In genomic region chr9:36902063-36902735, GRCh38 we compare ENCODE assay signal across 26 cellular contexts.
A peak's percentile ranks its signal among the peaks of the same experiment; 100 is the strongest.
DNase-seq lines count a peak whose midpoint lies in the region; ATAC-seq and TF ChIP-seq lines count a peak whose summit lies in the region.
"Had no signal": no experiment of that assay in that cellular context is flagged by ENCODE, and none has a peak within 500 bp of the region (broad histone marks: within the 10 kb centered on the region; RNA-seq: fewer than 3 reads in every experiment).

No MANE protein-coding gene starts in this region.

- WGBS in stomach, 5 donors = 61 to 79% (median 75%) methylated on average over 9 of the region's 9 CpGs

- peaks cover 77% of the 10 kb centered on the region for H4K20me1 ChIP-seq in OCI-LY3 (ENCODE audit: insufficient read depth, low read length)

- no peaks in the 10 kb centered on the region for H3K36me3 Mint-ChIP-seq in activated CD8-positive, alpha-beta memory T cell treated with anti-CD3 and anti-CD28 coated beads, Interleukin-2, amount 10 ng/mL, durations not matched to agents 7 days and 5 days

- H3K9me3 Mint-ChIP-seq in activated CD8-positive, alpha-beta memory T cell treated with anti-CD3 and anti-CD28 coated beads, Interleukin-2, amount 10 ng/mL, durations not matched to agents 7 days and 5 days (ENCODE audit: low read depth) = no peaks in the 10 kb centered on the region
- H3K9me3 Mint-ChIP-seq: HFFc6 had no signal

- H3K9me3 ChIP-seq in OCI-LY3 (ENCODE audit: insufficient read depth, low read length) (no peaks in the 10 kb centered on the region), breast epithelium (no peaks in the 10 kb centered on the region), stomach (no peaks in the 10 kb centered on the region)
- H3K9me3 ChIP-seq: SJCRH30 had no signal

- H3K4me1 Mint-ChIP-seq in activated CD8-positive, alpha-beta memory T cell treated with anti-CD3 and anti-CD28 coated beads, Interleukin-2, amount 10 ng/mL, durations not matched to agents 7 days and 5 days = peaks cover 16% of the 10 kb centered on the region

- H3K4me3 Mint-ChIP-seq in activated CD8-positive, alpha-beta memory T cell treated with anti-CD3 and anti-CD28 coated beads, Interleukin-2, amount 10 ng/mL, durations not matched to agents 7 days and 5 days = no peak overlapping the region
- H3K4me3 Mint-ChIP-seq: HFFc6 had no signal

- no peak overlapping the region for H3K27ac Mint-ChIP-seq in activated CD8-positive, alpha-beta memory T cell treated with anti-CD3 and anti-CD28 coated beads, Interleukin-2, amount 10 ng/mL, durations not matched to agents 7 days and 5 days
- H3K27ac Mint-ChIP-seq: HFFc6 had no signal

- no peak for ATAC-seq in activated CD8-positive, alpha-beta memory T cell treated with anti-CD3 and anti-CD28 coated beads, Interleukin-2, amount 10 ng/mL, durations not matched to agents 7 days and 5 days
- ATAC-seq in HG02885 (IDR thresholded peaks at IDR 0.05; ENCODE audit: poor library complexity, unreplicated experiment) = no peak
- ATAC-seq: Right ventricle myocardium inferior had no signal

- TF ChIP-seq POLR2A in breast epithelium (IDR thresholded peaks at IDR 0.05) (no peak), stomach (IDR thresholded peaks at IDR 0.05) (no peak)

- DNase-seq in activated CD8-positive, alpha-beta memory T cell treated with anti-CD3 and anti-CD28 coated beads, Interleukin-2, amount 50 U/mL, for 48 hours = peak; percentile 23
- DNase-seq in activated CD8-positive, alpha-beta memory T cell treated with anti-CD3 and anti-CD28 coated beads, Interleukin-2, amount 10 ng/mL, durations not matched to agents 7 days and 5 days = no peak
- peak; percentile 41 for DNase-seq in mesenteric fat pad (ENCODE audit: low spot score)
- DNase-seq in breast epithelium (ENCODE audit: low spot score in 2 of 2) = no peak
- no peak for DNase-seq in anterior cingulate cortex (lab: John Stamatoyannopoulos, UW)
- DNase-seq in stomach = no peak
- DNase-seq: 8988T, ACHN, Calu3, DMS79 treated with DMSO at 0.1 percent for 48 hours, GF-D8, HFFc6, Karpas-422, NCI-H1092 treated with DMSO at 0.1 percent for 48 hours, NCI-H1436, NCI-H187, NCI-H2081 treated with DMSO at 0.1 percent for 48 hours, NCI-H2171, NCI-H524, NCI-H774, SJCRH30 had no signal

- no peak overlapping the region; the same call in 1 of the 2 replicates for H3K4me2 ChIP-seq in OCI-LY3 (ENCODE audit: low read length)
- H3K4me2 ChIP-seq: PC-9 had no signal

- CTCF ChIA-PET in activated CD8-positive, alpha-beta memory T cell treated with anti-CD3 and anti-CD28 coated beads, Interleukin-2, amount 10 ng/mL, durations not matched to agents 7 days and 5 days (lab: Charles Lee) = interaction anchor here (1.0 kb wide), 1 partner anchor 11 kb away, joined by 3 read pairs; no protein-coding TSS in a partner anchor

- peaks cover 10% of the 10 kb centered on the region for H3K4me1 ChIP-seq in OCI-LY3 (ENCODE audit: low read length)
- H3K4me1 ChIP-seq in breast epithelium = no peaks in the 10 kb centered on the region
- no peaks in the 10 kb centered on the region for H3K4me1 ChIP-seq in stomach
- H3K4me1 ChIP-seq: SJCRH30 had no signal

- H3K9ac ChIP-seq in OCI-LY3 (ENCODE audit: low read length) = no peak overlapping the region

- peaks cover 86% of the 10 kb centered on the region for H3K79me2 ChIP-seq in OCI-LY3 (ENCODE audit: low read length)

- intact Hi-C loops in breast epithelium (cut with DNase I; ENCODE audit: low total_unique reads) (no loop called here), stomach (cut with DNase I; ENCODE audit: low total_unique reads) (no loop called here)

- TF ChIP-seq CTCF in OCI-LY3 (IDR thresholded peaks at IDR 0.05; ENCODE audit: low read depth, low read length) (no peak), breast epithelium (IDR thresholded peaks at IDR 0.05) (no peak), stomach (IDR thresholded peaks at IDR 0.05) (no peak)

- peaks cover 76% of the 10 kb centered on the region for H3K36me3 ChIP-seq in OCI-LY3 (replicated peaks; ENCODE audit: low read depth, low read length)
- no peaks in the 10 kb centered on the region for H3K36me3 ChIP-seq in breast epithelium
- H3K36me3 ChIP-seq in stomach = no peaks in the 10 kb centered on the region
- H3K36me3 ChIP-seq: SJCRH30 had no signal

- no peak for TF ChIP-seq EP300 in stomach (IDR thresholded peaks at IDR 0.05)

- H3K27me3 Mint-ChIP-seq in activated CD8-positive, alpha-beta memory T cell treated with anti-CD3 and anti-CD28 coated beads, Interleukin-2, amount 10 ng/mL, durations not matched to agents 7 days and 5 days = peaks cover 51% of the 10 kb centered on the region

- peak overlapping the region; percentile 11; the same call in 1 of the 2 replicates for H3K27ac ChIP-seq in OCI-LY3 (ENCODE audit: low read length)
- no peak overlapping the region for H3K27ac ChIP-seq in breast epithelium
- no peak overlapping the region for H3K27ac ChIP-seq in stomach
- H3K27ac ChIP-seq: HL-60, PC-9, SJCRH30 had no signal

- H2AFZ ChIP-seq in OCI-LY3 (ENCODE audit: low read depth, low read length) = no peak overlapping the region
- H2AFZ ChIP-seq: PC-9 had no signal

- H3K4me3 ChIP-seq in OCI-LY3 (ENCODE audit: low read length) (no peak overlapping the region), breast epithelium (no peak overlapping the region), stomach (no peak overlapping the region)
- H3K4me3 ChIP-seq: PC-9, SJCRH30 had no signal

- no peaks in the 10 kb centered on the region for H3K27me3 ChIP-seq in OCI-LY3 (ENCODE audit: low read depth, low read length)
- no peaks in the 10 kb centered on the region for H3K27me3 ChIP-seq in breast epithelium
- H3K27me3 ChIP-seq in stomach = peaks cover 0 to 57% (median 0%) of the 10 kb centered on the region in 3 donors

Comparison
In these comparisons a context has a peak if more than half of its experiments do, and no peak if none do; other contexts are left out.
1. DNase-seq: peak in activated CD8-positive, alpha-beta memory T cell treated with anti-CD3 and anti-CD28 coated beads, Interleukin-2, amount 50 U/mL, for 48 hours (single experiment) and mesenteric fat pad (single experiment); none in activated CD8-positive, alpha-beta memory T cell treated with anti-CD3 and anti-CD28 coated beads, Interleukin-2, amount 10 ng/mL, durations not matched to agents 7 days and 5 days (single experiment), breast epithelium (0 of 2), anterior cingulate cortex (0 of 58) and stomach (single experiment).